Comparison of ENCODE assay signal across 23 cellular contexts in the genomic region with DNA sequence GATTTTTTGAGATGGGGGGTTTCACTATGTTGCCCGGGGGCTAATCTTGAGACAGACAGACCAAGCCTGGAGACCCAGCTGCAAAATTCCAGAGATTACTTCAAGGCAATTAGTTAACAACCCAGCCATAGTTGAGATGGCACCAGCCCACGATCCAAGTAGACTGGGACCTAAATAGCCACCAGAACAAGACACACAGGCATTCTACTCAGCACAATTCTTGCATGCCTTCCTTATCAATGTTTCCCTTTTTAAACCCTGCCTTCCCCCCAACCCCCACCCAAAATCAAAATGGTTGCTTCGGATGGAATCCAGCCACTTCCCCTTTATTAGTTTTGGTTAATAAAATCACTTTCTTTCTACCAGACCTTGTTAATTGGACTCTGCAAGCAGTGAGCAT. TPM values are rescaled to one million over a fixed set of nuclear protein-coding genes. Genes with fewer than 3 reads are reported as not detected.
"Had no signal": no experiment of that assay in that cellular context is flagged by ENCODE, and none has a peak within 500 bp of the region (broad histone marks: within the 10 kb centered on the region; RNA-seq: fewer than 3 reads in every experiment).

No MANE protein-coding gene starts in this region.

- FAIRE-seq: HTR-8/SVneo, RCC 7860 had no signal

- H3K27ac Mint-ChIP-seq: IgD-negative memory B cell had no signal

- H3K9me3 ChIP-seq: SK-N-SH had no signal

- H3K27ac ChIP-seq: HL-60 had no signal

- DNase-seq: KBM-7, NCI-H1092, NCI-H1436, NCI-H187, NCI-H2029, NCI-H2081 treated with DMSO at 0.1 percent for 48 hours, NCI-H2171, NCI-H226, NCI-H446, NCI-H510A, NCI-H524 treated with DMSO at 0.1 percent for 48 hours, NCI-H69, NCI-H774, RPMI8226, SHP77, SK-N-SH had no signal

- H3K4me2 ChIP-seq: SK-N-SH had no signal

- H3K9ac ChIP-seq: SK-N-SH had no signal

RNA-seq across cellular contexts. Expression of a gene that starts 28.6 kb away (rescaled TPM):
- total RNA-seq: LHCN-M2, MCF 10A, SK-MEL-5 had no signal
- polyA plus RNA-seq: IgD-negative memory B cell, SK-N-SH had no signal
